In genomic region chr3:129449279-129450115, GRCh38 we compare ENCODE assay signal across 17 cellular contexts. TPM values are rescaled to one million over a fixed set of nuclear protein-coding genes. Genes with fewer than 3 reads are reported as not detected.
DNase-seq lines count a peak whose midpoint lies in the region; ATAC-seq and TF ChIP-seq lines count a peak whose summit lies in the region.
"Had no signal": no experiment of that assay in that cellular context is flagged by ENCODE, and none has a peak within 500 bp of the region (broad histone marks: within the 10 kb centered on the region; RNA-seq: fewer than 3 reads in every experiment).

No MANE protein-coding gene starts in this region.

- H3K27me3 ChIP-seq in left ventricle myocardium inferior (ENCODE audit: low read depth) = no peaks in the 10 kb centered on the region
- no peaks in the 10 kb centered on the region for H3K27me3 ChIP-seq in hepatocyte
- H3K27me3 ChIP-seq in subcutaneous abdominal adipose tissue (ENCODE audit: control insufficient read depth in 5 of 5, insufficient read depth in 4 of 5, low read length in 5 of 5) = no peaks in the 10 kb centered on the region
- H3K27me3 ChIP-seq: cardiac muscle cell had no signal

- H3K4me3 ChIP-seq in left ventricle myocardium inferior = no peak overlapping the region
- no peak overlapping the region for H3K4me3 ChIP-seq in hepatocyte
- H3K4me3 ChIP-seq in subcutaneous abdominal adipose tissue (ENCODE audit: low read depth in 1 of 5, low read length in 5 of 5) = peak overlapping the region in 1 of 5 donors; percentile 10
- H3K4me3 ChIP-seq: cardiac muscle cell, lung, PC-9, psoas muscle had no signal

- H3K36me3 ChIP-seq in left ventricle myocardium inferior = peaks cover 24% of the 10 kb centered on the region
- H3K36me3 ChIP-seq in hepatocyte (replicated peaks; ENCODE audit: insufficient read depth, low read depth) = no peaks in the 10 kb centered on the region
- peaks cover 4 to 27% (median 19%) of the 10 kb centered on the region in 5 donors for H3K36me3 ChIP-seq in subcutaneous abdominal adipose tissue (ENCODE audit: control insufficient read depth in 5 of 5, insufficient read depth in 5 of 5, low read length in 5 of 5)
- H3K36me3 ChIP-seq: cardiac muscle cell had no signal

- no peak for ATAC-seq in HG03159 (IDR thresholded peaks at IDR 0.05; ENCODE audit: unreplicated experiment)
- ATAC-seq: activated CD8-positive, alpha-beta T cell treated with anti-CD3 and anti-CD28 coated beads for 36 hours; psoas muscle had no signal

- H2AFZ ChIP-seq in hepatocyte = no peak overlapping the region
- H2AFZ ChIP-seq: PC-9 had no signal

- no peaks in the 10 kb centered on the region for H3K9me2 ChIP-seq in hepatocyte (replicated peaks; ENCODE audit: insufficient read depth)

- peaks cover 30% of the 10 kb centered on the region for H3K4me1 ChIP-seq in left ventricle myocardium inferior
- H3K4me1 ChIP-seq in hepatocyte (ENCODE audit: insufficient read depth) = peaks cover 20% of the 10 kb centered on the region
- peaks cover 3 to 22% (median 12%) of the 10 kb centered on the region in 5 donors for H3K4me1 ChIP-seq in subcutaneous abdominal adipose tissue (ENCODE audit: control insufficient read depth in 5 of 5, insufficient read depth in 5 of 5, low read length in 5 of 5)

- H3K9ac ChIP-seq in subcutaneous abdominal adipose tissue (ENCODE audit: low read length in 5 of 5) = peak overlapping the region in 1 of 5 donors; percentile 28

- H3K27ac ChIP-seq in left ventricle myocardium inferior (replicated peaks) (peak overlapping the region; percentile 23), hepatocyte (peak overlapping the region; percentile 8), subcutaneous abdominal adipose tissue (ENCODE audit: low read depth, low read length) (peak overlapping the region; percentile 5)
- H3K27ac ChIP-seq: cardiac muscle cell, PC-9, psoas muscle had no signal

- H3K4me2 ChIP-seq in hepatocyte = no peak overlapping the region
- H3K4me2 ChIP-seq: PC-9 had no signal

- H3K9me3 ChIP-seq in left ventricle myocardium inferior (replicated peaks) = no peaks in the 10 kb centered on the region
- H3K9me3 ChIP-seq in hepatocyte (ENCODE audit: low read depth) = no peaks in the 10 kb centered on the region
- H3K9me3 ChIP-seq in subcutaneous abdominal adipose tissue (ENCODE audit: control insufficient read depth in 5 of 5, low read length in 5 of 5) = no peaks in the 10 kb centered on the region
- H3K9me3 ChIP-seq: psoas muscle had no signal

- WGBS in hepatocyte (ENCODE audit: low lambda C conversion rate, missing lambda C conversion rate) = 52% methylated on average over 5 of the region's 5 CpGs

- peaks cover 9% of the 10 kb centered on the region for H3K79me2 ChIP-seq in hepatocyte

- H4K20me1 ChIP-seq in hepatocyte (ENCODE audit: insufficient read depth, poor library complexity, severe bottlenecking) = no peaks in the 10 kb centered on the region

- DNase-seq in left ventricle myocardium inferior (no peak), cardiac septum (ENCODE audit: low spot score) (no peak), hepatocyte (ENCODE audit: low spot score) (no peak), cerebellar nuclear complex (lab: John Stamatoyannopoulos, UW) (no peak)
- DNase-seq: activated CD8-positive, alpha-beta T cell treated with anti-CD3 and anti-CD28 coated beads for 36 hours; activated effector memory CD4-positive, alpha-beta T cell treated with Interleukin-2 at 50 U/mL for 16 hours; erythroblast; hypothalamus; NCI-H345; PC-9; psoas muscle; stimulated activated CD4-positive, alpha-beta T cell treated with anti-CD3 and anti-CD28 coated beads, Interleukin-2, amount 100 ng/mL, for 24 hours had no signal

- TF ChIP-seq CTCF in left ventricle myocardium inferior (IDR thresholded peaks at IDR 0.05; ENCODE audit: borderline replicate concordance) (no peak), hepatocyte (IDR thresholded peaks at IDR 0.05; ENCODE audit: poor library complexity) (no peak)

- intact Hi-C loops in left ventricle myocardium inferior (cut with micrococcal nuclease) = no loop called here
- intact Hi-C loops in cardiac septum (cut with DNase I) = no loop called here

RNA-seq across cellular contexts. Expression of gene IFT122, which starts 9.5 kb away (rescaled TPM):
- 16.5 TPM for total RNA-seq in left ventricle myocardium inferior
- total RNA-seq in cardiac septum = 11.0 TPM
- total RNA-seq in hepatocyte = 14.6 and 17.3 TPM in 2 replicates
- polyA plus RNA-seq in hepatocyte = 11.4 and 15.6 TPM in 2 replicates

RNA-seq across cellular contexts. Expression of gene MBD4, which starts 9.7 kb away (rescaled TPM):
- total RNA-seq in left ventricle myocardium inferior (18.8 TPM), cardiac septum (18.2 TPM), hepatocyte (25.0 and 27.5 TPM in 2 replicates)
- polyA plus RNA-seq in hepatocyte = 20.8 and 22.2 TPM in 2 replicates

RNA-seq across cellular contexts. Expression of gene EFCAB12, which starts 21.1 kb away (rescaled TPM):
- total RNA-seq in left ventricle myocardium inferior = not detected
- total RNA-seq in cardiac septum = 0.16 TPM
- 0.20 and 0.44 TPM in 2 replicates for total RNA-seq in hepatocyte
- polyA plus RNA-seq in hepatocyte = 0.19 and 1.5 TPM in 2 replicates
- total RNA-seq: HT1080, psoas muscle had no signal
